22 cellular contexts compared by ENCODE assay signal in the genomic region with DNA sequence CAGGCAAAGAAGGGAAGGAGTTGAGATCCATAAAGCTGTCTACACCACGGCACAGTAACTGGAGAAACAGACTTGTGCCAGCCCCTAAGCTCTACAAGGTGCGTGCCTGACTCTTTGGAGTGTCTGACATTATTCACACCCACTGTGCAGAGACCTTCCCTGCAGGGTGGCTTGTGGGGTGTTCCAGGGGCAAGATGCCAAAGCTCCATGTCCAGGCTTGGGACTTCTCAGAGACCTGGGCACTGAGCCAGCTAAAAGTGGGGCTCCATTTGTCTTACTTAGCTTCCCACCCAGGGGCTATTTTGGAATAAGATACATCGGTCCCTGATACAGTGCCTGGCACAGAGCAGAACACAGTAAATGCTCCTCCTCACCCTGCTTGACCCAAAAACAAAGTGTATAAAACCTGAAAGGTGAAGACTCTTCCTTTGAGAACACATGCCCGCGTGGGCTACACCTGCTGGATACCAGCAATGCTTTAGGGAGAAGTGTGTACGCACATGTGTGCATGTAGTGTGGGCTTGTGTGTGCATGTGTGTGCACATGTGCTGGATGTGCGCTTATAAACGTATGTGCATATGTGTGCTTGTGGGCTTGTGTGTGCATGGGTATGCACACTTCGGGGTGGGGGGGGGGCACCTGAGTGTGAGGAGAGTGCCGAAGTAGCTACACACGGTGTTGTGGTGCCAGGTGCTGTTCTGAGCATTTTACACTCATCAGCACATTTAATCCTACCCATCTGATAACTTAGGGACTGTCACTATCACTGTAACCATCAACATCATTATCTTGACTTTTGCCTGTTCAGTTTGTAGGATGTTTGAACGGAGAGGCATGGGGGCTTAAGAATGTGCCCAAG.
DNase-seq lines count a peak whose midpoint lies in the region; ATAC-seq and TF ChIP-seq lines count a peak whose summit lies in the region.
"Had no signal": no experiment of that assay in that cellular context is flagged by ENCODE, and none has a peak within 500 bp of the region (broad histone marks: within the 10 kb centered on the region; RNA-seq: fewer than 3 reads in every experiment).

No MANE protein-coding gene starts in this region.

- no peak overlapping the region for H3K4me3 Mint-ChIP-seq in activated CD8-positive, alpha-beta memory T cell treated with anti-CD3 and anti-CD28 coated beads, Interleukin-2, amount 10 ng/mL, durations not matched to agents 7 days and 5 days
- H3K4me3 Mint-ChIP-seq: activated CD4-positive, alpha-beta T cell treated with anti-CD3 and anti-CD28 coated beads for 36 hours; activated naive CD8-positive, alpha-beta T cell; H9; stimulated activated naive CD8-positive, alpha-beta T cell treated with anti-CD3 and anti-CD28 coated beads, Interleukin-15, Interleukin-2, amounts not matched to agents 100 ng/mL and 50 ng/mL, for 24 hours had no signal

- TF ChIP-seq CTCF in HEK293 (tag by site-specific recombination; IDR thresholded peaks at IDR 0.05) (no peak), coronary artery (IDR thresholded peaks at IDR 0.05) (no peak)

- H3K27ac Mint-ChIP-seq in activated CD8-positive, alpha-beta memory T cell treated with anti-CD3 and anti-CD28 coated beads, Interleukin-2, amount 10 ng/mL, durations not matched to agents 7 days and 5 days: no peak overlapping the region
- H3K27ac Mint-ChIP-seq: activated CD4-positive, alpha-beta T cell treated with anti-CD3 and anti-CD28 coated beads for 36 hours; activated naive CD8-positive, alpha-beta T cell; H9; stimulated activated naive CD8-positive, alpha-beta T cell treated with anti-CD3 and anti-CD28 coated beads, Interleukin-15, Interleukin-2, amounts not matched to agents 100 ng/mL and 50 ng/mL, for 24 hours had no signal

- DNase-seq in activated CD8-positive, alpha-beta memory T cell treated with anti-CD3 and anti-CD28 coated beads, Interleukin-2, amount 10 ng/mL, durations not matched to agents 7 days and 5 days: peak; percentile 35
- DNase-seq in activated CD8-positive, alpha-beta memory T cell treated with anti-CD3 and anti-CD28 coated beads, Interleukin-2, amount 50 U/mL, for 48 hours: no peak
- DNase-seq in coronary artery (ENCODE audit: low spot score) (peak; percentile 61), NCI-H82 (lab: John Stamatoyannopoulos, UW) (no peak)
- DNase-seq in stimulated activated CD8-positive, alpha-beta memory T cell treated with anti-CD3 and anti-CD28 coated beads, Interleukin-4, amount 100 ng/mL, for 48 hours: peak; percentile 14
- DNase-seq: ACHN; activated CD4-positive, alpha-beta T cell treated with anti-CD3 and anti-CD28 coated beads for 36 hours; BE2C; caudate nucleus; KBM-7; mesendoderm; NCI-H1417; NCI-H2029 treated with DMSO at 0.1 percent for 48 hours; NCI-H226; NCI-H748 treated with DMSO at 0.1 percent for 48 hours; RPMI8226; thyroid gland had no signal

- ATAC-seq in activated CD8-positive, alpha-beta memory T cell treated with anti-CD3 and anti-CD28 coated beads, Interleukin-2, amount 10 ng/mL, durations not matched to agents 7 days and 5 days: no peak
- no peak for ATAC-seq in SK-N-SH treated with all-trans-retinoic acid at 6 μM for 48 hours
- ATAC-seq: activated CD4-positive, alpha-beta T cell treated with anti-CD3 and anti-CD28 coated beads for 36 hours had no signal

- H3K36me3 Mint-ChIP-seq in activated CD8-positive, alpha-beta memory T cell treated with anti-CD3 and anti-CD28 coated beads, Interleukin-2, amount 10 ng/mL, durations not matched to agents 7 days and 5 days: no peaks in the 10 kb centered on the region
- H3K36me3 Mint-ChIP-seq: activated naive CD8-positive, alpha-beta T cell had no signal

- no peaks in the 10 kb centered on the region for H3K4me1 Mint-ChIP-seq in activated CD8-positive, alpha-beta memory T cell treated with anti-CD3 and anti-CD28 coated beads, Interleukin-2, amount 10 ng/mL, durations not matched to agents 7 days and 5 days
- H3K4me1 Mint-ChIP-seq: activated CD4-positive, alpha-beta T cell treated with anti-CD3 and anti-CD28 coated beads for 36 hours had no signal

- H3K36me3 ChIP-seq in HEK293 (ENCODE audit: control insufficient read depth in 2 of 2, insufficient read depth in 1 of 2, low read length in 2 of 2): no peaks in the 10 kb centered on the region
- H3K36me3 ChIP-seq: BE2C, thyroid gland had no signal

- H3K27me3 Mint-ChIP-seq in activated CD8-positive, alpha-beta memory T cell treated with anti-CD3 and anti-CD28 coated beads, Interleukin-2, amount 10 ng/mL, durations not matched to agents 7 days and 5 days: no peaks in the 10 kb centered on the region
- H3K27me3 Mint-ChIP-seq: activated CD4-positive, alpha-beta T cell treated with anti-CD3 and anti-CD28 coated beads for 36 hours; activated naive CD8-positive, alpha-beta T cell; stimulated activated naive CD8-positive, alpha-beta T cell treated with anti-CD3 and anti-CD28 coated beads, Interleukin-15, Interleukin-2, amounts not matched to agents 100 ng/mL and 50 ng/mL, for 24 hours had no signal

- H3K4me3 ChIP-seq in HEK293 (ENCODE audit: low read depth, low read length) (no peak overlapping the region), coronary artery (no peak overlapping the region)
- H3K4me3 ChIP-seq: thyroid gland had no signal

- no peaks in the 10 kb centered on the region for H3K9me3 Mint-ChIP-seq in activated CD8-positive, alpha-beta memory T cell treated with anti-CD3 and anti-CD28 coated beads, Interleukin-2, amount 10 ng/mL, durations not matched to agents 7 days and 5 days (ENCODE audit: low read depth)
- H3K9me3 Mint-ChIP-seq: H9; stimulated activated naive CD8-positive, alpha-beta T cell treated with anti-CD3 and anti-CD28 coated beads, Interleukin-15, Interleukin-2, amounts not matched to agents 100 ng/mL and 50 ng/mL, for 24 hours had no signal

- CTCF ChIA-PET in activated CD8-positive, alpha-beta memory T cell treated with anti-CD3 and anti-CD28 coated beads, Interleukin-2, amount 10 ng/mL, durations not matched to agents 7 days and 5 days (lab: Charles Lee): no interaction called here
- CTCF ChIA-PET in HEK293 (lab: Yijun Ruan, JAX): no interaction called here

- H3K4me1 ChIP-seq in HEK293 (ENCODE audit: control insufficient read depth, insufficient read depth, low read length): no peaks in the 10 kb centered on the region
- H3K4me1 ChIP-seq: BE2C had no signal

- POLR2A ChIA-PET in HEK293 (lab: Yijun Ruan, JAX): no interaction called here

- H3K9me3 ChIP-seq in HEK293 (ENCODE audit: control insufficient read depth, insufficient read depth, low read depth, low read length): no peaks in the 10 kb centered on the region
- H3K9me3 ChIP-seq: BE2C, thyroid gland had no signal

- H3K27ac ChIP-seq in HEK293 (ENCODE audit: extremely low read depth, low read depth, low read length) (no peak overlapping the region), coronary artery (no peak overlapping the region)

TF ChIP-seq in HEK293, 187 proteins besides CTCF, POLR2A, EP300 and RAD21:
- TF ChIP-seq ZXDB (tag by site-specific recombination; IDR thresholded peaks at IDR 0.05) (no peak), ZIC2 (tag by site-specific recombination; IDR thresholded peaks at IDR 0.05) (peak; percentile 52; the same call in 1 of the 2 replicates)

TF ChIP-seq in SK-N-SH treated with all-trans-retinoic acid at 6 μM for 48 hours, 23 proteins besides CTCF, POLR2A, EP300 and RAD21:
- TF ChIP-seq ZNF565 (CRISPR knock-in tag; conservative IDR thresholded peaks at IDR 0.05; ENCODE audit: low read depth): no peak
- TF ChIP-seq, protein P1, sequence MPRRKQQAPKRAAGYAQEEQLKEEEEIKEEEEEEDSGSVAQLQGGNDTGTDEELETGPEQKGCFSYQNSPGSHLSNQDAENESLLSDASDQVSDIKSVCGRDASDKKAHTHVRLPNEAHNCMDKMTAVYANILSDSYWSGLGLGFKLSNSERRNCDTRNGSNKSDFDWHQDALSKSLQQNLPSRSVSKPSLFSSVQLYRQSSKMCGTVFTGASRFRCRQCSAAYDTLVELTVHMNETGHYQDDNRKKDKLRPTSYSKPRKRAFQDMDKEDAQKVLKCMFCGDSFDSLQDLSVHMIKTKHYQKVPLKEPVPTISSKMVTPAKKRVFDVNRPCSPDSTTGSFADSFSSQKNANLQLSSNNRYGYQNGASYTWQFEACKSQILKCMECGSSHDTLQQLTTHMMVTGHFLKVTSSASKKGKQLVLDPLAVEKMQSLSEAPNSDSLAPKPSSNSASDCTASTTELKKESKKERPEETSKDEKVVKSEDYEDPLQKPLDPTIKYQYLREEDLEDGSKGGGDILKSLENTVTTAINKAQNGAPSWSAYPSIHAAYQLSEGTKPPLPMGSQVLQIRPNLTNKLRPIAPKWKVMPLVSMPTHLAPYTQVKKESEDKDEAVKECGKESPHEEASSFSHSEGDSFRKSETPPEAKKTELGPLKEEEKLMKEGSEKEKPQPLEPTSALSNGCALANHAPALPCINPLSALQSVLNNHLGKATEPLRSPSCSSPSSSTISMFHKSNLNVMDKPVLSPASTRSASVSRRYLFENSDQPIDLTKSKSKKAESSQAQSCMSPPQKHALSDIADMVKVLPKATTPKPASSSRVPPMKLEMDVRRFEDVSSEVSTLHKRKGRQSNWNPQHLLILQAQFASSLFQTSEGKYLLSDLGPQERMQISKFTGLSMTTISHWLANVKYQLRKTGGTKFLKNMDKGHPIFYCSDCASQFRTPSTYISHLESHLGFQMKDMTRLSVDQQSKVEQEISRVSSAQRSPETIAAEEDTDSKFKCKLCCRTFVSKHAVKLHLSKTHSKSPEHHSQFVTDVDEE (CRISPR knock-in tag; IDR thresholded peaks at IDR 0.05): no peak
- TF ChIP-seq OSR1 (CRISPR knock-in tag; IDR thresholded peaks at IDR 0.05): no peak
- TF ChIP-seq BACH2 (CRISPR knock-in tag; IDR thresholded peaks at IDR 0.05; ENCODE audit: borderline replicate concordance): no peak
- TF ChIP-seq CSDC2 (CRISPR knock-in tag; IDR thresholded peaks at IDR 0.05): no peak
- no peak for TF ChIP-seq TCF4 (CRISPR knock-in tag; IDR thresholded peaks at IDR 0.05; ENCODE audit: borderline replicate concordance)
TF ChIP-seq in SK-N-SH treated with all-trans-retinoic acid at 6 μM for 48 hours: peak in this region for 0.

Comparison
In these comparisons a context has a peak if more than half of its experiments do, and no peak if none do; other contexts are left out.
1. DNase-seq: peak in activated CD8-positive, alpha-beta memory T cell treated with anti-CD3 and anti-CD28 coated beads, Interleukin-2, amount 10 ng/mL, durations not matched to agents 7 days and 5 days (single experiment), coronary artery (single experiment) and stimulated activated CD8-positive, alpha-beta memory T cell treated with anti-CD3 and anti-CD28 coated beads, Interleukin-4, amount 100 ng/mL, for 48 hours (single experiment); none in activated CD8-positive, alpha-beta memory T cell treated with anti-CD3 and anti-CD28 coated beads, Interleukin-2, amount 50 U/mL, for 48 hours (single experiment) and NCI-H82 (single experiment).